In the genomic region with DNA sequence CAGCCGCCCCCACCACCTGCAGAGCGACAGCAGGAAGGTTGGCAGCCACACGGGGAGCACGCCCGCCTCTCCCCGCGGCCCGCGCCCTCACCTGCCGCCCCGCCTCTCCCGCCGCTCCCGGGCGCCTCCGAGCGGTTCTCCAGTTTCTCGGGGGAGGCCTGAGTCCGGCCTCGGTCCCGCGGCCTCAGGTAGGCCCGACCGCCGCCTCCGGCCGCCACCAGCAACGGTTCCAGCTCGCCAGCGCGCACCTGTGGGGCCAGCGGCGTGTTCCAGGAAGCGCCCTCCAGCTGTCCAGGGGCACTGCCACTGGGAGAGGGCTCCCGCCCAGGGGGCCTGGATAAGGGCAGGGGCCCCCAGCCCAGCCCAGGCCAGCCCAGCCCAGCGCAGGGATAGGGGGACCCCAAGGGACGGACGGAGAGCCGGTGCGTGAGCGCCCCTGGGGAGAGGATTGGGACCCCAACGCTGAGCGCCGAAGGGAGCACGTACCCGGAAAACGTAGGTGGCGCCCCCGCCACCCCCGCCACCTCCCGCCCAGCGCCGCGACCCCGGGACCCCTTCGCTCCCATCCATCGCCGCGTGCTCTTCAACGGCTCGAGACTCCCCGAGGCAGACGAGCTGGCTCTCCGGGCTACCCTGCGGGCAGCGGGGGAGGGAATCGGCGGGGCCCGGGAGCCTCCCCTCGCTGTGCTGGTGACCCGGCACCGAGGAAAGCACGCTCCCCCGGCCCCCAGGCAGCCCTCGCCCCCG, we compare ENCODE assay signal across 11 cellular contexts. TPM values are rescaled to one million over a fixed set of nuclear protein-coding genes. Genes with fewer than 3 reads are reported as not detected.
DNase-seq lines count a peak whose midpoint lies in the region; ATAC-seq and TF ChIP-seq lines count a peak whose summit lies in the region.
"Had no signal": no experiment of that assay in that cellular context is flagged by ENCODE, and none has a peak within 500 bp of the region (broad histone marks: within the 10 kb centered on the region; RNA-seq: fewer than 3 reads in every experiment).

No MANE protein-coding gene starts in this region.

- no peak for TF ChIP-seq POLR2A in spleen (IDR thresholded peaks at IDR 0.05)

- peaks cover 9 to 45% (median 28%) of the 10 kb centered on the region in 7 donors for H3K27me3 ChIP-seq in spleen (replicated peaks in 1 of 7)
- H3K27me3 ChIP-seq: BE2C had no signal

- H3K9me3 ChIP-seq in iPS-18c (ENCODE audit: control insufficient read depth, insufficient read depth, low read length) (no peaks in the 10 kb centered on the region), spleen (no peaks in the 10 kb centered on the region)
- H3K9me3 ChIP-seq: BE2C had no signal

- peaks cover 22% of the 10 kb centered on the region for H3K4me1 Mint-ChIP-seq in activated T-cell treated with anti-CD3 and anti-CD28 coated beads, Interleukin-2, amount 50 U/mL, for 72 hours (ENCODE audit: low read depth)
- H3K4me1 Mint-ChIP-seq in activated T-cell treated with anti-CD3 and anti-CD28 coated beads, Interleukin-2, amount 50 U/mL, for 24 hours (ENCODE audit: low read depth), result peaks cover 25% of the 10 kb centered on the region

- no peak for ATAC-seq in activated T-cell treated with anti-CD3 and anti-CD28 coated beads, Interleukin-2, amount 50 U/mL, for 72 hours (replicated peaks in 1 of 2)
- no peak for ATAC-seq in HG03039 (IDR thresholded peaks at IDR 0.05; ENCODE audit: unreplicated experiment)

- H3K4me1 ChIP-seq in spleen, result peaks cover 23 to 36% (median 28%) of the 10 kb centered on the region in 6 donors
- H3K4me1 ChIP-seq: BE2C had no signal

- peak overlapping the region; percentile 44; the same call in 1 of the 2 replicates for H3K4me3 ChIP-seq in iPS-18c (ENCODE audit: insufficient read depth, low read depth, low read length)
- peak overlapping the region in 7 of 8 donors; percentile 31 to 69 (median 43) for H3K4me3 ChIP-seq in spleen

- no peaks in the 10 kb centered on the region for H3K9me3 Mint-ChIP-seq in activated T-cell treated with anti-CD3 and anti-CD28 coated beads, Interleukin-2, amount 50 U/mL, for 72 hours
- no peaks in the 10 kb centered on the region for H3K9me3 Mint-ChIP-seq in activated T-cell treated with anti-CD3 and anti-CD28 coated beads, Interleukin-2, amount 50 U/mL, for 24 hours
- H3K9me3 Mint-ChIP-seq: activated CD4-positive, alpha-beta memory T cell treated with anti-CD3 and anti-CD28 coated beads for 36 hours had no signal

- peaks cover 32% of the 10 kb centered on the region for H3K27me3 Mint-ChIP-seq in activated T-cell treated with anti-CD3 and anti-CD28 coated beads, Interleukin-2, amount 50 U/mL, for 72 hours (ENCODE audit: low read depth)
- peaks cover 41% of the 10 kb centered on the region for H3K27me3 Mint-ChIP-seq in activated T-cell treated with anti-CD3 and anti-CD28 coated beads, Interleukin-2, amount 50 U/mL, for 24 hours

- no peak overlapping the region for H3K27ac ChIP-seq in spleen
- H3K27ac ChIP-seq: RWPE1 had no signal

- peaks cover 0 to 2% of the 10 kb centered on the region in 2 donors for H3K36me3 Mint-ChIP-seq in activated T-cell treated with anti-CD3 and anti-CD28 coated beads, Interleukin-2, amount 50 U/mL, for 72 hours (ENCODE audit: insufficient read depth in 2 of 2)
- H3K36me3 Mint-ChIP-seq in activated T-cell treated with anti-CD3 and anti-CD28 coated beads, Interleukin-2, amount 50 U/mL, for 24 hours (ENCODE audit: low read depth), result peaks cover 10% of the 10 kb centered on the region

- 1 to 20% (median 10%) methylated on average over 17 to 76 of the region's 76 CpGs for WGBS in spleen, 5 donors

- H3K4me3 Mint-ChIP-seq in activated T-cell treated with anti-CD3 and anti-CD28 coated beads, Interleukin-2, amount 50 U/mL, for 72 hours, result peak overlapping the region; percentile 83 to 87
- no peak overlapping the region for H3K4me3 Mint-ChIP-seq in activated T-cell treated with anti-CD3 and anti-CD28 coated beads, Interleukin-2, amount 50 U/mL, for 24 hours

- no peak for TF ChIP-seq CTCF in spleen (IDR thresholded peaks at IDR 0.05 in 8 of 11, conservative IDR thresholded peaks at IDR 0.05 in 3 of 11)

- no peak for DNase-seq in activated T-cell treated with anti-CD3 and anti-CD28 coated beads, Interleukin-2, amount 50 U/mL, for 72 hours
- DNase-seq in activated T-cell treated with anti-CD3 and anti-CD28 coated beads, Interleukin-2, amount 50 U/mL, for 24 hours, result no peak
- DNase-seq in NCI-H774 (lab: John Stamatoyannopoulos, UW) (peak; percentile 31), spleen (no peak), NCI-H82 treated with DMSO at 0.1 percent for 48 hours (lab: John Stamatoyannopoulos, UW; ENCODE audit: unreplicated experiment) (no peak), dedifferentiated amniotic fluid mesenchymal stem cell (ENCODE audit: extremely low spot score) (no peak)
- DNase-seq: BE2C had no signal

- H3K27ac Mint-ChIP-seq in activated T-cell treated with anti-CD3 and anti-CD28 coated beads, Interleukin-2, amount 50 U/mL, for 72 hours, result no peak overlapping the region
- no peak overlapping the region for H3K27ac Mint-ChIP-seq in activated T-cell treated with anti-CD3 and anti-CD28 coated beads, Interleukin-2, amount 50 U/mL, for 24 hours
- H3K27ac Mint-ChIP-seq: activated CD4-positive, alpha-beta memory T cell treated with anti-CD3 and anti-CD28 coated beads for 36 hours had no signal

- intact Hi-C loops in spleen (cut with DNase I; ENCODE audit: low total_unique reads), result no loop called here

- H3K36me3 ChIP-seq in spleen, result peaks cover 0 to 1% (median 0%) of the 10 kb centered on the region in 6 donors

RNA-seq across cellular contexts. Expression of a gene that starts 2.1 kb away (rescaled TPM):
- total RNA-seq in activated T-cell treated with anti-CD3 and anti-CD28 coated beads, Interleukin-2, amount 50 U/mL, for 72 hours, result 1 to 10 TPM in 1 of 2 donors, under 1 TPM in 1; 0.72 to 1.7 TPM
- total RNA-seq in spleen, result 1 to 10 TPM; 2.0 to 7.0 (median 4.5) TPM
- 1 to 10 TPM in 2 of 3 donors, under 1 TPM in 1; 0.93 to 5.3 (median 4.5) TPM for polyA plus RNA-seq in spleen

RNA-seq across cellular contexts. Expression of a gene that starts 17.8 kb away (rescaled TPM):
- 10 to 100 TPM; 12.9 to 14.9 TPM for total RNA-seq in activated T-cell treated with anti-CD3 and anti-CD28 coated beads, Interleukin-2, amount 50 U/mL, for 72 hours
- total RNA-seq in spleen, result under 1 TPM in 3 of 7 donors, not detected in 4; 0.17 to 0.51 (median 0.37) TPM
- under 1 TPM; 0.09 to 0.19 (median 0.18) TPM for polyA plus RNA-seq in spleen

RNA-seq across cellular contexts. Expression of a gene that starts 32.6 kb away (rescaled TPM):
- 10 to 100 TPM; 43.5 to 48.5 TPM for total RNA-seq in activated T-cell treated with anti-CD3 and anti-CD28 coated beads, Interleukin-2, amount 50 U/mL, for 72 hours
- 10 to 100 TPM; 15.8 to 35.9 (median 27.7) TPM for total RNA-seq in spleen
- polyA plus RNA-seq in spleen, result 10 to 100 TPM in 2 of 3 donors, 1 to 10 TPM in 1; 7.9 to 11.8 (median 10.2) TPM

RNA-seq across cellular contexts. Expression of a gene that starts 47.5 kb away (rescaled TPM):
- total RNA-seq in activated T-cell treated with anti-CD3 and anti-CD28 coated beads, Interleukin-2, amount 50 U/mL, for 72 hours, result 1 to 10 TPM; 2.2 to 3.0 TPM
- 10 to 100 TPM; 10.9 to 36.2 (median 21.4) TPM for total RNA-seq in spleen
- 1 to 10 TPM; 2.6 to 5.7 (median 4.3) TPM for polyA plus RNA-seq in spleen

Comparison
In these comparisons a context has a peak if more than half of its experiments do, and no peak if none do; other contexts are left out.
1. RNA of a gene that starts 17.8 kb away (total RNA-seq): 12.9 to 14.9 TPM in activated T-cell treated with anti-CD3 and anti-CD28 coated beads, Interleukin-2, amount 50 U/mL, for 72 hours; 0.17 to 0.51 TPM in spleen; every median in the first group is over 4 times any median in the second.